Comparison of ENCODE assay signal across 1 cellular context in genomic region chr1:193059282-193060225, GRCh38.
TF ChIP-seq lines count a peak whose summit lies in the region.

RO60 (plus strand) TSS chr1:193059612; CDS start chr1:193069055, 9,443 bp downstream.
UCHL5 (minus strand) TSS chr1:193059360; CDS start chr1:193059260, 100 bp downstream.

TF ChIP-seq in HepG2, 621 proteins besides CTCF, POLR2A, EP300 and RAD21 (continued from another document and continues in another):
- TF ChIP-seq, protein P1, sequence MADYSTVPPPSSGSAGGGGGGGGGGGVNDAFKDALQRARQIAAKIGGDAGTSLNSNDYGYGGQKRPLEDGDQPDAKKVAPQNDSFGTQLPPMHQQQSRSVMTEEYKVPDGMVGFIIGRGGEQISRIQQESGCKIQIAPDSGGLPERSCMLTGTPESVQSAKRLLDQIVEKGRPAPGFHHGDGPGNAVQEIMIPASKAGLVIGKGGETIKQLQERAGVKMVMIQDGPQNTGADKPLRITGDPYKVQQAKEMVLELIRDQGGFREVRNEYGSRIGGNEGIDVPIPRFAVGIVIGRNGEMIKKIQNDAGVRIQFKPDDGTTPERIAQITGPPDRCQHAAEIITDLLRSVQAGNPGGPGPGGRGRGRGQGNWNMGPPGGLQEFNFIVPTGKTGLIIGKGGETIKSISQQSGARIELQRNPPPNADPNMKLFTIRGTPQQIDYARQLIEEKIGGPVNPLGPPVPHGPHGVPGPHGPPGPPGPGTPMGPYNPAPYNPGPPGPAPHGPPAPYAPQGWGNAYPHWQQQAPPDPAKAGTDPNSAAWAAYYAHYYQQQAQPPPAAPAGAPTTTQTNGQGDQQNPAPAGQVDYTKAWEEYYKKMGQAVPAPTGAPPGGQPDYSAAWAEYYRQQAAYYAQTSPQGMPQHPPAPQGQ (CRISPR knock-in tag; IDR thresholded peaks at IDR 0.05; ENCODE audit: borderline replicate concordance): 0 out of 2 replicates have a peak, but pooled peaks have one; percentile 4
- TF ChIP-seq ZNF784 (CRISPR knock-in tag; IDR thresholded peaks at IDR 0.05; ENCODE audit: borderline replicate concordance) (peak; percentile 18; the same call in 1 of the 2 replicates), PAWR (CRISPR knock-in tag; IDR thresholded peaks at IDR 0.05; ENCODE audit: borderline replicate concordance) (no peak), NR2F6 (IDR thresholded peaks at IDR 0.05) (no peak; the same call in 1 of the 2 replicates), NR2F6 (CRISPR knock-in tag; IDR thresholded peaks at IDR 0.05) (peak; percentile 62; the same call in 1 of the 2 replicates), ZNF563 (CRISPR knock-in tag; IDR thresholded peaks at IDR 0.05) (peak; percentile 57; the same call in 1 of the 2 replicates), MXI1 (IDR thresholded peaks at IDR 0.05; ENCODE audit: borderline replicate concordance, low read depth, low read length) (peak; percentile 79; the same call in 1 of the 3 replicates), ADNP (CRISPR knock-in tag; IDR thresholded peaks at IDR 0.05) (peak; percentile 7; the same call in 1 of the 2 replicates), PCBP1 (IDR thresholded peaks at IDR 0.05; ENCODE audit: borderline replicate concordance, low read depth, low read length) (no peak), ZBTB4 (CRISPR knock-in tag; IDR thresholded peaks at IDR 0.05; ENCODE audit: borderline replicate concordance) (peak; percentile 56; the same call in 1 of the 2 replicates), ZFP62 (CRISPR knock-in tag; IDR thresholded peaks at IDR 0.05) (0 out of 2 replicates have a peak, but pooled peaks have one; percentile 12), ZNF605 (CRISPR knock-in tag; IDR thresholded peaks at IDR 0.05) (peak; percentile 85; the same call in 1 of the 2 replicates), ZNF562 (CRISPR knock-in tag; IDR thresholded peaks at IDR 0.05; ENCODE audit: borderline replicate concordance) (peak; percentile 58; the same call in 1 of the 2 replicates), GMEB1 (CRISPR knock-in tag; IDR thresholded peaks at IDR 0.05; ENCODE audit: borderline replicate concordance) (peak; percentile 97), NRL (CRISPR knock-in tag; IDR thresholded peaks at IDR 0.05; ENCODE audit: borderline replicate concordance) (peak; percentile 81), MLX (CRISPR knock-in tag; IDR thresholded peaks at IDR 0.05) (peak; percentile 72; the same call in 1 of the 2 replicates), NPAS2 (CRISPR knock-in tag; IDR thresholded peaks at IDR 0.05; ENCODE audit: borderline replicate concordance) (0 out of 2 replicates have a peak, but pooled peaks have one; percentile 81), ZNF224 (CRISPR knock-in tag; IDR thresholded peaks at IDR 0.05) (peak; percentile 77; the same call in 1 of the 2 replicates), SPEN (CRISPR knock-in tag; IDR thresholded peaks at IDR 0.05; ENCODE audit: low read depth) (peak; percentile 100), ZSCAN21 (CRISPR knock-in tag; IDR thresholded peaks at IDR 0.05; ENCODE audit: borderline replicate concordance) (peak; percentile 87), ZBTB8A (CRISPR knock-in tag; IDR thresholded peaks at IDR 0.05; ENCODE audit: borderline replicate concordance, low read depth) (no peak), ZNF879 (CRISPR knock-in tag; IDR thresholded peaks at IDR 0.05) (peak; percentile 87; the same call in 1 of the 2 replicates), ZIK1 (CRISPR knock-in tag; IDR thresholded peaks at IDR 0.05; ENCODE audit: borderline replicate concordance, low read depth) (peak; percentile 48), CC2D1A (CRISPR knock-in tag; IDR thresholded peaks at IDR 0.05) (no peak), ZKSCAN1 (IDR thresholded peaks at IDR 0.05; ENCODE audit: low read length) (no peak), ZNF574 (CRISPR knock-in tag; IDR thresholded peaks at IDR 0.05) (peak; percentile 99), ZFX (CRISPR knock-in tag; IDR thresholded peaks at IDR 0.05; ENCODE audit: low read depth) (peak; percentile 93), ZSCAN31 (CRISPR knock-in tag; IDR thresholded peaks at IDR 0.05; ENCODE audit: low read depth) (peak; percentile 61)
- TF ChIP-seq, protein P2, sequence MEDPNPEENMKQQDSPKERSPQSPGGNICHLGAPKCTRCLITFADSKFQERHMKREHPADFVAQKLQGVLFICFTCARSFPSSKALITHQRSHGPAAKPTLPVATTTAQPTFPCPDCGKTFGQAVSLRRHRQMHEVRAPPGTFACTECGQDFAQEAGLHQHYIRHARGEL (CRISPR knock-in tag; IDR thresholded peaks at IDR 0.05): no peak
- TF ChIP-seq, protein P3, sequence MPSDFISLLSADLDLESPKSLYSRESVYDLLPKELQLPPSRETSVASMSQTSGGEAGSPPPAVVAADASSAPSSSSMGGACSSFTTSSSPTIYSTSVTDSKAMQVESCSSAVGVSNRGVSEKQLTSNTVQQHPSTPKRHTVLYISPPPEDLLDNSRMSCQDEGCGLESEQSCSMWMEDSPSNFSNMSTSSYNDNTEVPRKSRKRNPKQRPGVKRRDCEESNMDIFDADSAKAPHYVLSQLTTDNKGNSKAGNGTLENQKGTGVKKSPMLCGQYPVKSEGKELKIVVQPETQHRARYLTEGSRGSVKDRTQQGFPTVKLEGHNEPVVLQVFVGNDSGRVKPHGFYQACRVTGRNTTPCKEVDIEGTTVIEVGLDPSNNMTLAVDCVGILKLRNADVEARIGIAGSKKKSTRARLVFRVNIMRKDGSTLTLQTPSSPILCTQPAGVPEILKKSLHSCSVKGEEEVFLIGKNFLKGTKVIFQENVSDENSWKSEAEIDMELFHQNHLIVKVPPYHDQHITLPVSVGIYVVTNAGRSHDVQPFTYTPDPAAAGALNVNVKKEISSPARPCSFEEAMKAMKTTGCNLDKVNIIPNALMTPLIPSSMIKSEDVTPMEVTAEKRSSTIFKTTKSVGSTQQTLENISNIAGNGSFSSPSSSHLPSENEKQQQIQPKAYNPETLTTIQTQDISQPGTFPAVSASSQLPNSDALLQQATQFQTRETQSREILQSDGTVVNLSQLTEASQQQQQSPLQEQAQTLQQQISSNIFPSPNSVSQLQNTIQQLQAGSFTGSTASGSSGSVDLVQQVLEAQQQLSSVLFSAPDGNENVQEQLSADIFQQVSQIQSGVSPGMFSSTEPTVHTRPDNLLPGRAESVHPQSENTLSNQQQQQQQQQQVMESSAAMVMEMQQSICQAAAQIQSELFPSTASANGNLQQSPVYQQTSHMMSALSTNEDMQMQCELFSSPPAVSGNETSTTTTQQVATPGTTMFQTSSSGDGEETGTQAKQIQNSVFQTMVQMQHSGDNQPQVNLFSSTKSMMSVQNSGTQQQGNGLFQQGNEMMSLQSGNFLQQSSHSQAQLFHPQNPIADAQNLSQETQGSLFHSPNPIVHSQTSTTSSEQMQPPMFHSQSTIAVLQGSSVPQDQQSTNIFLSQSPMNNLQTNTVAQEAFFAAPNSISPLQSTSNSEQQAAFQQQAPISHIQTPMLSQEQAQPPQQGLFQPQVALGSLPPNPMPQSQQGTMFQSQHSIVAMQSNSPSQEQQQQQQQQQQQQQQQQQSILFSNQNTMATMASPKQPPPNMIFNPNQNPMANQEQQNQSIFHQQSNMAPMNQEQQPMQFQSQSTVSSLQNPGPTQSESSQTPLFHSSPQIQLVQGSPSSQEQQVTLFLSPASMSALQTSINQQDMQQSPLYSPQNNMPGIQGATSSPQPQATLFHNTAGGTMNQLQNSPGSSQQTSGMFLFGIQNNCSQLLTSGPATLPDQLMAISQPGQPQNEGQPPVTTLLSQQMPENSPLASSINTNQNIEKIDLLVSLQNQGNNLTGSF (CRISPR knock-in tag; IDR thresholded peaks at IDR 0.05): peak; percentile 82
- TF ChIP-seq, protein P4, sequence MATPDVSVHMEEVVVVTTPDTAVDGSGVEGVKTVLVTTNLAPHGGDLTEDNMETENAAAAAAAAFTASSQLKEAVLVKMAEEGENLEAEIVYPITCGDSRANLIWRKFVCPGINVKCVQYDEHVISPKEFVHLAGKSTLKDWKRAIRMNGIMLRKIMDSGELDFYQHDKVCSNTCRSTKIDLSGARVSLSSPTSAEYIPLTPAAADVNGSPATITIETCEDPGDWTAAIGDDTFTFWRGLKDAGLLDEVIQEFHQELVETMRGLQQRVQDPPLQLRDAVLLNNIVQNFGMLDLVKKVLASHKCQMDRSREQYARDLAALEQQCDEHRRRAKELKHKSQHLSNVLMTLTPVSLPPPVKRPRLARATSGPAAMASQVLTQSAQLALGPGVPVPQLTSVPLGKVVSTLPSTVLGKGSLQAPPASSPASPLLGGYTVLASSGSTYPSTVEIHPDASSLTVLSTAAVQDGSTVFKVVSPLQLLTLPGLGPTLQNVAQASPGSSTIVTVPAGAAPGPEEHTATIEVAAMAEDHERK (CRISPR knock-in tag; IDR thresholded peaks at IDR 0.05; ENCODE audit: low read depth): peak; percentile 87
